8 cellular contexts compared by ENCODE assay signal in the genomic region with DNA sequence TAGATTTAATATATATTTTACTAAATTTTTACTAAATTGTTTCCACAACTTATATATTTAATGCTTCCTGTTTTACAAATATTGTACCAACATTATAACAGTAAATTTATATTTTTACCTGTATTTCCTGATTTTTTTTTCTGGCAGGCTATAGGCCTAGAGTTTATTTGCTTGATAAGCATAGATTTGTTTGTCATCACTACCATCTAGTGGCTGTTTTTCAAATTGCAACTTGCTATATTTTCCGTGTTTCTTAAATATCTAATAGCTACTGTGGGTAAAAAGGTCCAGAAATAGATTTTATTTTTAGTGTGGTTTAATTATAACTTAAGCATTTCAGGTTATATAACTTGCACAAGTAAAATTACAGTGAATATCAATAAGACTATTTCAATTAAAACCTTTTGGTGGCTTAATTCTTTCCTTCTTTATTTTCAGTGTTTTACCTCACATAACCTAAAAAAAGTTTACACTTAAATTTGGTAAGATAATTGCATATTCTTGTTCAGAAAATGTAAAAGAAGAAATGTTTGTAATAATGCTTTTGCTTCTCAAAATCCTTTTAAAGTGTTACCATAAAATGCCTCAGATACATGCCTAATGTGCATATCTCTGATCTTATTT.
DNase-seq lines count a peak whose midpoint lies in the region; ATAC-seq and TF ChIP-seq lines count a peak whose summit lies in the region.

No MANE protein-coding gene starts in this region.

- no peaks in the 10 kb centered on the region for H3K27me3 Mint-ChIP-seq in activated T-cell treated with anti-CD3 and anti-CD28 coated beads, Interleukin-2, amount 50 U/mL, for 24 hours

- TF ChIP-seq CTCF in AG09309 (IDR thresholded peaks at IDR 0.05; ENCODE audit: control insufficient read depth, insufficient read depth, low read depth, low read length, missing control alignments) (peak; percentile 46), GM12874 (IDR thresholded peaks at IDR 0.05; ENCODE audit: insufficient read depth, low read depth, low read length) (0 out of 2 replicates have a peak, but pooled peaks have one; percentile 17)

- ATAC-seq in HG03175 (IDR thresholded peaks at IDR 0.05; ENCODE audit: unreplicated experiment) (peak; percentile 65), HG02571 (IDR thresholded peaks at IDR 0.05; ENCODE audit: unreplicated experiment) (no peak)

- no peak overlapping the region for H3K4me3 Mint-ChIP-seq in activated T-cell treated with anti-CD3 and anti-CD28 coated beads, Interleukin-2, amount 50 U/mL, for 24 hours

- H3K4me3 ChIP-seq in AG09309 (ENCODE audit: control insufficient read depth, low read depth, low read length): no peak overlapping the region

- peak; percentile 24 for DNase-seq in AG09309 (ENCODE audit: low read depth)
- DNase-seq in NCI-H69 (lab: John Stamatoyannopoulos, UW): peak; percentile 35
- DNase-seq in cerebellum (ENCODE audit: low spot score): peak; percentile 50
- peak; percentile 89 for DNase-seq in medulla oblongata (ENCODE audit: extremely low spot score)
- no peak for DNase-seq in activated T-cell treated with anti-CD3 and anti-CD28 coated beads, Interleukin-2, amount 50 U/mL, for 24 hours

- H3K36me3 Mint-ChIP-seq in activated T-cell treated with anti-CD3 and anti-CD28 coated beads, Interleukin-2, amount 50 U/mL, for 24 hours (ENCODE audit: low read depth): peaks cover 76% of the 10 kb centered on the region

- no peak overlapping the region for H3K27ac Mint-ChIP-seq in activated T-cell treated with anti-CD3 and anti-CD28 coated beads, Interleukin-2, amount 50 U/mL, for 24 hours

- peaks cover 20% of the 10 kb centered on the region for H3K4me1 Mint-ChIP-seq in activated T-cell treated with anti-CD3 and anti-CD28 coated beads, Interleukin-2, amount 50 U/mL, for 24 hours (ENCODE audit: low read depth)

- H3K9me3 Mint-ChIP-seq in activated T-cell treated with anti-CD3 and anti-CD28 coated beads, Interleukin-2, amount 50 U/mL, for 24 hours: no peaks in the 10 kb centered on the region
